In genomic region chr3:125168711-125169410, GRCh38 we compare ENCODE assay signal across 12 cellular contexts.
"Had no signal": no experiment of that assay in that cellular context is flagged by ENCODE, and none has a peak within 500 bp of the region (broad histone marks: within the 10 kb centered on the region; RNA-seq: fewer than 3 reads in every experiment).

No MANE protein-coding gene starts in this region.

- ATAC-seq: activated CD8-positive, alpha-beta T cell treated with anti-CD3 and anti-CD28 coated beads for 36 hours; activated naive CD8-positive, alpha-beta T cell treated with anti-CD3 and anti-CD28 coated beads, Interleukin-2, amount 50 U/mL, for 24 hours; pancreas had no signal

- H3K27ac Mint-ChIP-seq: activated CD8-positive, alpha-beta T cell treated with anti-CD3 and anti-CD28 coated beads for 36 hours; activated naive CD8-positive, alpha-beta T cell treated with anti-CD3 and anti-CD28 coated beads, Interleukin-2, amount 50 U/mL, for 24 hours; activated T-helper 1 cell treated with anti-CD3 and anti-CD28 coated beads, Interleukin-12 subunit alpha, Interleukin-12 subunit beta, Interleukin-2, Interleukin-4 antibody, amounts not matched to agents 30 ng/mL and 10 ng/mL and 1 ng/mL, durations not matched to agents 14 hours and 24 hours and 36 hours had no signal

- H3K9me3 Mint-ChIP-seq: activated T-helper 1 cell treated with anti-CD3 and anti-CD28 coated beads, Interleukin-12 subunit alpha, Interleukin-12 subunit beta, Interleukin-2, Interleukin-4 antibody, amounts not matched to agents 30 ng/mL and 10 ng/mL and 1 ng/mL, durations not matched to agents 14 hours and 24 hours and 36 hours had no signal

- H3K4me3 Mint-ChIP-seq: activated CD8-positive, alpha-beta T cell treated with anti-CD3 and anti-CD28 coated beads for 36 hours; activated naive CD8-positive, alpha-beta T cell treated with anti-CD3 and anti-CD28 coated beads, Interleukin-2, amount 50 U/mL, for 24 hours; activated T-helper 1 cell treated with anti-CD3 and anti-CD28 coated beads, Interleukin-12 subunit alpha, Interleukin-12 subunit beta, Interleukin-2, Interleukin-4 antibody, amounts not matched to agents 30 ng/mL and 10 ng/mL and 1 ng/mL, durations not matched to agents 14 hours and 24 hours and 36 hours had no signal

- DNase-seq: activated CD4-positive, CD25-positive, alpha-beta regulatory T cell treated with anti-CD3 and anti-CD28 coated beads, Interleukin-2, amount 50 U/mL, for 72 hours; activated CD8-positive, alpha-beta memory T cell treated with anti-CD3 and anti-CD28 coated beads, Interleukin-2, amount 50 U/mL, for 48 hours; activated CD8-positive, alpha-beta T cell treated with anti-CD3 and anti-CD28 coated beads for 36 hours; activated naive CD4-positive, alpha-beta T cell; activated naive CD8-positive, alpha-beta T cell treated with anti-CD3 and anti-CD28 coated beads, Interleukin-2, amount 50 U/mL, for 24 hours; cortex of kidney; effector memory CD4-positive, alpha-beta T cell; pancreas; stimulated activated CD4-positive, alpha-beta T cell treated with anti-CD3 and anti-CD28 coated beads, Interleukin-4, amount 100 ng/mL, for 4 hours; stomach had no signal

- H3K4me3 ChIP-seq: pancreas, skin epidermis, stomach had no signal
